In genomic region chr1:155974208-155975165, GRCh38 we compare ENCODE assay signal across 9 cellular contexts. TPM values are rescaled to one million over a fixed set of nuclear protein-coding genes. Genes with fewer than 3 reads are reported as not detected.
DNase-seq lines count a peak whose midpoint lies in the region; ATAC-seq and TF ChIP-seq lines count a peak whose summit lies in the region.
"Had no signal": no experiment of that assay in that cellular context is flagged by ENCODE, and none has a peak within 500 bp of the region (broad histone marks: within the 10 kb centered on the region; RNA-seq: fewer than 3 reads in every experiment).

No MANE protein-coding gene starts in this region.

- H3K27ac Mint-ChIP-seq in T-cell = peak overlapping the region; percentile 93 to 94

- CTCF ChIA-PET in T-cell (lab: Charles Lee) = interaction anchor here in 1 of 2 donors (0.5 to 0.8 kb wide), 3 partner anchors 38 to 92 kb away, joined by 3 to 5 read pairs (median 3); partner anchors contain the start of gene KHDC4

- ATAC-seq in T-cell (replicated peaks in 1 of 4) (no peak), HG02623 (IDR thresholded peaks at IDR 0.05; ENCODE audit: unreplicated experiment) (no peak)

- TF ChIP-seq CTCF in foreskin fibroblast (IDR thresholded peaks at IDR 0.05; ENCODE audit: low read depth, low read length) = no peak

- POLR2A ChIA-PET in T-cell (lab: Charles Lee) = interaction anchor here in 1 of 2 donors (0.5 to 1.1 kb wide), 4 partner anchors 23 to 631 kb away, joined by 3 to 7 read pairs (median 5); no protein-coding TSS in a partner anchor

- H3K4me2 ChIP-seq in skeletal muscle satellite cell (ENCODE audit: low read length) = peak overlapping the region; percentile 99

- H3K9me3 Mint-ChIP-seq in T-cell = no peaks in the 10 kb centered on the region

- DNase-seq in NCI-H524 (lab: John Stamatoyannopoulos, UW) = peak; percentile 18 to 42
- DNase-seq in NCI-H524 treated with DMSO at 0.1 percent for 48 hours (lab: John Stamatoyannopoulos, UW) = no peak
- DNase-seq in T-cell = no peak
- no peak for DNase-seq in foreskin fibroblast
- no peak for DNase-seq in GM19240 (ENCODE audit: insufficient read length, low spot score)
- no peak for DNase-seq in activated CD4-positive, alpha-beta T cell treated with anti-CD3 and anti-CD28 coated beads for 48 hours

- peak overlapping the region; percentile 92 for H3K9ac ChIP-seq in skeletal muscle satellite cell (ENCODE audit: low read depth, low read length)

- H3K36me3 Mint-ChIP-seq in T-cell = peaks cover 17% of the 10 kb centered on the region

- no peaks in the 10 kb centered on the region for H3K9me3 ChIP-seq in skeletal muscle satellite cell (replicated peaks; ENCODE audit: low read length)

- H3K4me1 Mint-ChIP-seq in T-cell = peaks cover 68 to 86% (median 76%) of the 10 kb centered on the region in 3 donors

- peak overlapping the region; percentile 85 to 97 (median 97) for H3K4me3 Mint-ChIP-seq in T-cell

- H3K36me3 ChIP-seq in skeletal muscle satellite cell (ENCODE audit: insufficient read depth, low read length) = peaks cover 14% of the 10 kb centered on the region

- no peaks in the 10 kb centered on the region for H3K27me3 Mint-ChIP-seq in T-cell

- no peaks in the 10 kb centered on the region for H3K27me3 ChIP-seq in skeletal muscle satellite cell (ENCODE audit: control insufficient read depth, insufficient read depth, low read length)

- peaks cover 75% of the 10 kb centered on the region for H3K4me1 ChIP-seq in skeletal muscle satellite cell (ENCODE audit: control insufficient read depth, insufficient read depth, low read length)

- peak overlapping the region; percentile 77 to 91 for H3K4me3 ChIP-seq in foreskin fibroblast (ENCODE audit: low read depth in 1 of 2, low read length in 2 of 2)
- peak overlapping the region; percentile 88 for H3K4me3 ChIP-seq in skeletal muscle satellite cell (ENCODE audit: low read length)

RNA-seq across cellular contexts. Expression of gene ARHGEF2, which starts 3.9 kb away (rescaled TPM):
- total RNA-seq in T-cell = 100 to 1,000 TPM; 110 to 174 (median 167) TPM
- 105 and 107 TPM in 2 replicates for total RNA-seq in skeletal muscle satellite cell (2012; rRNA removed)

RNA-seq across cellular contexts. Expression of gene RXFP4, which starts 33.0 kb away (rescaled TPM):
- total RNA-seq in T-cell = not detected
- total RNA-seq in skeletal muscle satellite cell (2012; rRNA removed) = 0.44 TPM in 1 of 2 replicates, not detected in the other
- total RNA-seq: urinary bladder had no signal

RNA-seq across cellular contexts. Expression of gene KHDC4, which starts 40.3 kb away (rescaled TPM):
- 100 to 1,000 TPM in 1 of 5 donors, 10 to 100 TPM in 4; 44.5 to 102 (median 85.6) TPM for total RNA-seq in T-cell
- 21.4 and 24.1 TPM in 2 replicates for total RNA-seq in skeletal muscle satellite cell (2012; rRNA removed)

RNA-seq across cellular contexts. Expression of gene SSR2, which starts 46.3 kb away (rescaled TPM):
- 100 to 1,000 TPM; 230 to 238 (median 232) TPM for total RNA-seq in T-cell
- 538 and 640 TPM in 2 replicates for total RNA-seq in skeletal muscle satellite cell (2012; rRNA removed)

Comparison
In these comparisons a context has a peak if more than half of its experiments do, and no peak if none do; other contexts are left out.
1. DNase-seq: peak in NCI-H524 (2 of 2); none in NCI-H524 treated with DMSO at 0.1 percent for 48 hours (single experiment), T-cell (0 of 34), foreskin fibroblast (0 of 2), GM19240 (single experiment) and activated CD4-positive, alpha-beta T cell treated with anti-CD3 and anti-CD28 coated beads for 48 hours (single experiment).